Comparison of ENCODE assay signal across 21 cellular contexts in genomic region chr9:78149738-78150291, GRCh38.
"Had no signal": no experiment of that assay in that cellular context is flagged by ENCODE, and none has a peak within 500 bp of the region (broad histone marks: within the 10 kb centered on the region; RNA-seq: fewer than 3 reads in every experiment).

No MANE protein-coding gene starts in this region.

- H3K27me3 ChIP-seq: ascending aorta, breast epithelium, left lung, neural progenitor cell, tibial nerve, uterus had no signal

- H3K4me3 ChIP-seq: ascending aorta, breast epithelium, coronary artery, left lung, neural progenitor cell, psoas muscle, tibial nerve, uterus had no signal

- H3K4me1 ChIP-seq: ascending aorta, breast epithelium, neural progenitor cell, psoas muscle, tibial nerve, uterus had no signal

- H3K9me3 ChIP-seq: ascending aorta, breast epithelium, psoas muscle, tibial nerve, uterus had no signal

- DNase-seq: activated CD4-positive, alpha-beta T cell treated with anti-CD3 and anti-CD28 coated beads for 1 hour; activated CD8-positive, alpha-beta memory T cell treated with anti-CD3 and anti-CD28 coated beads for 24 hours; activated effector memory CD4-positive, alpha-beta T cell treated with anti-CD3 and anti-CD28 coated beads, Interleukin-2, amount 50 U/mL, for 16 hours; activated T-cell treated with anti-CD3 and anti-CD28 coated beads, Interleukin-2, amount 50 U/mL, for 72 hours; foreskin melanocyte; glutamatergic neuron; hippocampal formation; islet precursor cell; left lung; mammary epithelial cell; psoas muscle; stimulated activated CD4-positive, alpha-beta T cell treated with anti-CD3 and anti-CD28 coated beads, Interleukin-2, amount 100 ng/mL, for 24 hours; stimulated activated naive CD8-positive, alpha-beta T cell treated with anti-CD3 and anti-CD28 coated beads, Interleukin-15, Interleukin-2, amounts not matched to agents 100 U/mL and 50 U/mL, for 24 hours; substantia nigra; T-helper 9 cell; uterus had no signal

- H3K27ac ChIP-seq: ascending aorta, breast epithelium, coronary artery, left lung, neural progenitor cell, psoas muscle, tibial nerve, uterus had no signal

- H3K36me3 ChIP-seq: ascending aorta, breast epithelium, left lung, neural progenitor cell, tibial nerve, uterus had no signal
